Comparison of ENCODE assay signal across 14 cellular contexts in the genomic region with DNA sequence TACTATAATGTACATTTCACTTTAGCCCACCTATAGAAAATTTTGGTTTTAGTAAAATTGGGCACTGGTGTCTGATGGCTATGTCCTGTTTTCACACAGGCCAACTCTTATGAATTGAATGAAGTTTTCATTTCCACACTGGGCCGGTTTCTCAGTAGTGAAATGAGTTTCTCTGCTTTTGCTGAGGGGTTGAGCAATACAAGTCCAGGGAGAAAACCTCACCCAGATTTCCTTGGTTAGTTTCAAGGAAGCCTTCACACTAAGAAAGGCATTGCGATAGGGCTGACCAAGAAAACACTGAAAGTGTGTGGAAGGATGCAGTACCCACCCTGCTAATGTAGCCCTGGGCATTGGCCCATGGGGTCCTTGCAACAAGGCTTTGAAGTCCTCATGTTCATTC.
DNase-seq lines count a peak whose midpoint lies in the region; ATAC-seq and TF ChIP-seq lines count a peak whose summit lies in the region.
"Had no signal": no experiment of that assay in that cellular context is flagged by ENCODE, and none has a peak within 500 bp of the region (broad histone marks: within the 10 kb centered on the region; RNA-seq: fewer than 3 reads in every experiment).

No MANE protein-coding gene starts in this region.

- H3K27me3 Mint-ChIP-seq in natural killer cell treated with Interleukin-12 subunit alpha and Interleukin-12 subunit beta and Interleukin-15 and Interleukin-18, amount 100 ng/mL, for 72 hours = peaks cover 9 to 13% of the 10 kb centered on the region in 2 donors
- peaks cover 0 to 6% of the 10 kb centered on the region in 2 donors for H3K27me3 Mint-ChIP-seq in natural killer cell (ENCODE audit: low read depth in 2 of 2)
- no peaks in the 10 kb centered on the region for H3K27me3 Mint-ChIP-seq in stimulated activated memory B cell treated with anti-CD40 and anti-IgM and Interleukin-4, amounts not matched to agents 10 μg/mL and 1 μg/mL and 100 μg/mL, for 72 hours
- H3K27me3 Mint-ChIP-seq: activated naive CD4-positive, alpha-beta T cell treated with anti-CD3 and anti-CD28 coated beads, Interleukin-2, amount 50 U/mL, for 24 hours had no signal

- H3K9me3 Mint-ChIP-seq in natural killer cell treated with Interleukin-12 subunit alpha and Interleukin-12 subunit beta and Interleukin-15 and Interleukin-18, amount 100 ng/mL, for 72 hours = peaks cover 8% of the 10 kb centered on the region
- H3K9me3 Mint-ChIP-seq in natural killer cell = no peaks in the 10 kb centered on the region
- H3K9me3 Mint-ChIP-seq in stimulated activated memory B cell treated with anti-CD40 and anti-IgM and Interleukin-4, amounts not matched to agents 10 μg/mL and 1 μg/mL and 100 μg/mL, for 72 hours = peaks cover 2% of the 10 kb centered on the region
- H3K9me3 Mint-ChIP-seq: activated naive CD4-positive, alpha-beta T cell treated with anti-CD3 and anti-CD28 coated beads, Interleukin-2, amount 50 U/mL, for 24 hours; immature natural killer cell had no signal

- peak; percentile 64 for DNase-seq in natural killer cell treated with Interleukin-12 subunit alpha and Interleukin-12 subunit beta and Interleukin-15 and Interleukin-18, amount 100 ng/mL, for 72 hours (ENCODE audit: low spot score)
- DNase-seq in natural killer cell (no peak), medulla oblongata (ENCODE audit: extremely low spot score) (no peak), NCI-H82 treated with DMSO at 0.1 percent for 48 hours (lab: John Stamatoyannopoulos, UW; ENCODE audit: unreplicated experiment) (no peak)
- no peak for DNase-seq in stimulated activated naive CD4-positive, alpha-beta T cell (lab: John Stamatoyannopoulos, UW)
- DNase-seq: EL, GOT3, immature natural killer cell, NCI-H1436 treated with DMSO at 0.1 percent for 48 hours had no signal

- TF ChIP-seq CTCF in natural killer cell (IDR thresholded peaks at IDR 0.05) = no peak

- H3K4me3 Mint-ChIP-seq in natural killer cell treated with Interleukin-12 subunit alpha and Interleukin-12 subunit beta and Interleukin-15 and Interleukin-18, amount 100 ng/mL, for 72 hours = peak overlapping the region; percentile 15
- H3K4me3 Mint-ChIP-seq in natural killer cell = no peak overlapping the region
- H3K4me3 Mint-ChIP-seq in stimulated activated memory B cell treated with anti-CD40 and anti-IgM and Interleukin-4, amounts not matched to agents 10 μg/mL and 1 μg/mL and 100 μg/mL, for 72 hours = no peak overlapping the region
- H3K4me3 Mint-ChIP-seq: activated naive CD4-positive, alpha-beta T cell treated with anti-CD3 and anti-CD28 coated beads, Interleukin-2, amount 50 U/mL, for 24 hours; immature natural killer cell had no signal

- ATAC-seq in natural killer cell treated with Interleukin-12 subunit alpha and Interleukin-12 subunit beta and Interleukin-15 and Interleukin-18, amount 100 ng/mL, for 72 hours = peak; percentile 80 to 85
- no peak for ATAC-seq in natural killer cell
- ATAC-seq in GM21619 (IDR thresholded peaks at IDR 0.05; ENCODE audit: unreplicated experiment) = peak; percentile 61
- peak; percentile 65 for ATAC-seq in HG03108 (IDR thresholded peaks at IDR 0.05; ENCODE audit: unreplicated experiment)
- ATAC-seq in stimulated activated memory B cell treated with anti-CD40 and anti-IgM and Interleukin-4, amounts not matched to agents 10 μg/mL and 1 μg/mL and 100 μg/mL, for 72 hours = peak; percentile 77
- ATAC-seq: activated CD4-positive, CD25-positive, alpha-beta regulatory T cell treated with anti-CD3 and anti-CD28 coated beads, Interleukin-2, amount 50 U/mL, for 24 hours had no signal

- intact Hi-C loops in natural killer cell (cut with micrococcal nuclease) = no loop called here

- peaks cover 6% of the 10 kb centered on the region for H3K36me3 Mint-ChIP-seq in natural killer cell treated with Interleukin-12 subunit alpha and Interleukin-12 subunit beta and Interleukin-15 and Interleukin-18, amount 100 ng/mL, for 72 hours
- H3K36me3 Mint-ChIP-seq in natural killer cell = no peaks in the 10 kb centered on the region
- no peaks in the 10 kb centered on the region for H3K36me3 Mint-ChIP-seq in stimulated activated memory B cell treated with anti-CD40 and anti-IgM and Interleukin-4, amounts not matched to agents 10 μg/mL and 1 μg/mL and 100 μg/mL, for 72 hours
- H3K36me3 Mint-ChIP-seq: activated naive CD4-positive, alpha-beta T cell treated with anti-CD3 and anti-CD28 coated beads, Interleukin-2, amount 50 U/mL, for 24 hours; immature natural killer cell had no signal

- peaks cover 5 to 58% of the 10 kb centered on the region in 2 donors for H3K4me1 Mint-ChIP-seq in natural killer cell treated with Interleukin-12 subunit alpha and Interleukin-12 subunit beta and Interleukin-15 and Interleukin-18, amount 100 ng/mL, for 72 hours (ENCODE audit: low read depth in 2 of 2)
- H3K4me1 Mint-ChIP-seq in natural killer cell = peaks cover 8% of the 10 kb centered on the region in 2 donors
- peaks cover 41% of the 10 kb centered on the region for H3K4me1 Mint-ChIP-seq in stimulated activated memory B cell treated with anti-CD40 and anti-IgM and Interleukin-4, amounts not matched to agents 10 μg/mL and 1 μg/mL and 100 μg/mL, for 72 hours

- H3K27ac Mint-ChIP-seq in natural killer cell treated with Interleukin-12 subunit alpha and Interleukin-12 subunit beta and Interleukin-15 and Interleukin-18, amount 100 ng/mL, for 72 hours = peak overlapping the region; percentile 5 to 57
- no peak overlapping the region for H3K27ac Mint-ChIP-seq in natural killer cell
- no peak overlapping the region for H3K27ac Mint-ChIP-seq in stimulated activated memory B cell treated with anti-CD40 and anti-IgM and Interleukin-4, amounts not matched to agents 10 μg/mL and 1 μg/mL and 100 μg/mL, for 72 hours
- H3K27ac Mint-ChIP-seq: activated naive CD4-positive, alpha-beta T cell treated with anti-CD3 and anti-CD28 coated beads, Interleukin-2, amount 50 U/mL, for 24 hours; immature natural killer cell had no signal

Comparison
In these comparisons a context has a peak if more than half of its experiments do, and no peak if none do; other contexts are left out.
1. ATAC-seq: peak in natural killer cell treated with Interleukin-12 subunit alpha and Interleukin-12 subunit beta and Interleukin-15 and Interleukin-18, amount 100 ng/mL, for 72 hours (2 of 2), GM21619 (single experiment), HG03108 (single experiment) and stimulated activated memory B cell treated with anti-CD40 and anti-IgM and Interleukin-4, amounts not matched to agents 10 μg/mL and 1 μg/mL and 100 μg/mL, for 72 hours (single experiment); none in natural killer cell (0 of 3).
2. H3K27ac Mint-ChIP-seq: peak in natural killer cell treated with Interleukin-12 subunit alpha and Interleukin-12 subunit beta and Interleukin-15 and Interleukin-18, amount 100 ng/mL, for 72 hours (2 of 2); none in natural killer cell (0 of 2) and stimulated activated memory B cell treated with anti-CD40 and anti-IgM and Interleukin-4, amounts not matched to agents 10 μg/mL and 1 μg/mL and 100 μg/mL, for 72 hours (single experiment).